11 cellular contexts compared by ENCODE assay signal in genomic region chr22:41481131-41481830, GRCh38. TPM values are rescaled to one million over a fixed set of nuclear protein-coding genes. Genes with fewer than 3 reads are reported as not detected.
DNase-seq lines count a peak whose midpoint lies in the region; ATAC-seq lines count a peak whose summit lies in the region.
"Had no signal": no experiment of that assay in that cellular context is flagged by ENCODE, and none has a peak within 500 bp of the region (broad histone marks: within the 10 kb centered on the region; RNA-seq: fewer than 3 reads in every experiment).

No MANE protein-coding gene starts in this region.

- H3K36me3 ChIP-seq in skeletal muscle tissue (ENCODE audit: control insufficient read depth in 3 of 3, insufficient read depth in 3 of 3, low read length in 3 of 3): peaks cover 0 to 8% (median 0%) of the 10 kb centered on the region in 3 donors

- ATAC-seq in left ventricle myocardium superior (peak; percentile 71), HG02981 (IDR thresholded peaks at IDR 0.05; ENCODE audit: unreplicated experiment) (no peak), HG02763 (IDR thresholded peaks at IDR 0.05; ENCODE audit: unreplicated experiment) (no peak), GM18520 (IDR thresholded peaks at IDR 0.05; ENCODE audit: unreplicated experiment) (no peak)
- ATAC-seq: activated CD4-positive, alpha-beta T cell treated with anti-CD3 and anti-CD28 coated beads for 36 hours had no signal

- no peaks in the 10 kb centered on the region for H3K9me3 ChIP-seq in skeletal muscle tissue (ENCODE audit: control insufficient read depth in 3 of 3, low read length in 3 of 3)

- peak overlapping the region; percentile 61 to 79 (median 68) for H3K9ac ChIP-seq in skeletal muscle tissue (ENCODE audit: low read depth in 1 of 3, low read length in 3 of 3)

- H3K4me1 ChIP-seq in skeletal muscle tissue (ENCODE audit: control insufficient read depth in 3 of 3, insufficient read depth in 3 of 3, low read length in 3 of 3): peaks cover 51 to 64% (median 61%) of the 10 kb centered on the region in 3 donors

- H3K4me3 ChIP-seq in skeletal muscle tissue (ENCODE audit: low read length in 3 of 3): peak overlapping the region in 2 of 3 donors; percentile 45 to 61

- peak overlapping the region; percentile 80 for H3K27ac ChIP-seq in skeletal muscle tissue (ENCODE audit: low read depth, low read length)

- intact Hi-C loops in left ventricle myocardium superior (cut with micrococcal nuclease): no loop called here

- DNase-seq in ELR (ENCODE audit: low read depth) (peak; percentile 34), astrocyte of the hippocampus (ENCODE audit: low read depth, low spot score) (peak; percentile 73), left ventricle myocardium superior (no peak), NCI-H446 (lab: John Stamatoyannopoulos, UW) (no peak)
- DNase-seq: activated CD4-positive, alpha-beta T cell treated with anti-CD3 and anti-CD28 coated beads for 36 hours; NCI-H1105 treated with DMSO at 0.1 percent for 48 hours; small intestine had no signal

- H3K27me3 ChIP-seq in skeletal muscle tissue (ENCODE audit: control insufficient read depth in 3 of 3, insufficient read depth in 3 of 3, low read length in 3 of 3): no peaks in the 10 kb centered on the region

RNA-seq across cellular contexts. Expression of gene ACO2, which starts 12.4 kb away (rescaled TPM):
- total RNA-seq in left ventricle myocardium superior (887 TPM), skeletal muscle tissue (110 TPM)

RNA-seq across cellular contexts. Expression of gene PHF5A, which starts 12.8 kb away (rescaled TPM):
- total RNA-seq in left ventricle myocardium superior (20.2 TPM), skeletal muscle tissue (43.8 TPM)

RNA-seq across cellular contexts. Expression of gene TOB2, which starts 34.7 kb away (rescaled TPM):
- total RNA-seq in left ventricle myocardium superior: 71.8 TPM
- 15.1 TPM for total RNA-seq in skeletal muscle tissue

Comparison
In these comparisons a context has a peak if more than half of its experiments do, and no peak if none do; other contexts are left out.
1. DNase-seq: peak in ELR (single experiment) and astrocyte of the hippocampus (single experiment); none in left ventricle myocardium superior (single experiment) and NCI-H446 (0 of 2).